In genomic region chr2:78521938-78522337, GRCh38 we compare ENCODE assay signal across 18 cellular contexts.
A peak's percentile ranks its signal among the peaks of the same experiment; 100 is the strongest.
DNase-seq lines count a peak whose midpoint lies in the region; ATAC-seq and TF ChIP-seq lines count a peak whose summit lies in the region.
"Had no signal": no experiment of that assay in that cellular context is flagged by ENCODE, and none has a peak within 500 bp of the region (broad histone marks: within the 10 kb centered on the region; RNA-seq: fewer than 3 reads in every experiment).

No MANE protein-coding gene starts in this region.

- ATAC-seq in GM21390 (IDR thresholded peaks at IDR 0.05; ENCODE audit: unreplicated experiment): no peak
- ATAC-seq: A549; CD8-positive, alpha-beta T cell had no signal

- intact Hi-C loops in left ventricle myocardium inferior (cut with micrococcal nuclease): no loop called here

- H3K9me3 Mint-ChIP-seq in neural crest cell: no peaks in the 10 kb centered on the region

- no peaks in the 10 kb centered on the region for H3K4me1 Mint-ChIP-seq in neural crest cell
- H3K4me1 Mint-ChIP-seq: B cell had no signal

- no peak overlapping the region for H3K4me3 Mint-ChIP-seq in neural crest cell
- H3K4me3 Mint-ChIP-seq: B cell; CD4-positive, alpha-beta T cell; CD8-positive, alpha-beta T cell had no signal

- no peaks in the 10 kb centered on the region for H3K27me3 ChIP-seq in left ventricle myocardium inferior (ENCODE audit: low read depth)
- H3K27me3 ChIP-seq: BLaER1 treated with 17β-estradiol and CSF1 and Interleukin-3, amounts not matched to agents 10 nM and 100 nM had no signal

- H3K36me3 Mint-ChIP-seq in neural crest cell (ENCODE audit: low read depth): no peaks in the 10 kb centered on the region
- H3K36me3 Mint-ChIP-seq: CD8-positive, alpha-beta T cell had no signal

- TF ChIP-seq CTCF in neural crest cell (conservative IDR thresholded peaks at IDR 0.05) (no peak), left ventricle myocardium inferior (IDR thresholded peaks at IDR 0.05; ENCODE audit: borderline replicate concordance) (no peak)

- no peaks in the 10 kb centered on the region for H3K27me3 Mint-ChIP-seq in neural crest cell (ENCODE audit: low read depth)
- H3K27me3 Mint-ChIP-seq: B cell; CD4-positive, alpha-beta T cell had no signal

- DNase-seq in M059J (ENCODE audit: low read depth) (peak; percentile 32), SW480 (ENCODE audit: low spot score) (peak; percentile 82), neural crest cell (ENCODE audit: low read depth, low spot score) (no peak), left ventricle myocardium inferior (no peak), epidermal melanocyte (ENCODE audit: insufficient read length, low spot score) (no peak)
- DNase-seq: AML-193; Caco-2; Calu3; CD4-positive, alpha-beta T cell; CD8-positive, alpha-beta T cell; DMS79 treated with DMSO at 0.1 percent for 48 hours; GF-D8 had no signal

- H3K27ac Mint-ChIP-seq in neural crest cell (ENCODE audit: unreplicated experiment): peak overlapping the region; percentile 88
- H3K27ac Mint-ChIP-seq: B cell; CD4-positive, alpha-beta T cell; CD8-positive, alpha-beta T cell had no signal

- no peaks in the 10 kb centered on the region for H3K36me3 ChIP-seq in left ventricle myocardium inferior
- H3K36me3 ChIP-seq: BLaER1 treated with 17β-estradiol and CSF1 and Interleukin-3, amounts not matched to agents 10 nM and 100 nM had no signal

- H3K27ac ChIP-seq in left ventricle myocardium inferior (replicated peaks): no peak overlapping the region
- H3K27ac ChIP-seq: 22Rv1; A549; BLaER1 treated with 17β-estradiol and CSF1 and Interleukin-3, amounts not matched to agents 10 nM and 100 nM; C4-2B had no signal

- no peaks in the 10 kb centered on the region for H3K4me1 ChIP-seq in left ventricle myocardium inferior
- H3K4me1 ChIP-seq: A549, Caco-2 had no signal

- H3K9me3 ChIP-seq in left ventricle myocardium inferior (replicated peaks): no peaks in the 10 kb centered on the region
- H3K9me3 ChIP-seq: BLaER1 treated with 17β-estradiol and CSF1 and Interleukin-3, amounts not matched to agents 10 nM and 100 nM; Caco-2 had no signal

- no peak overlapping the region for H3K4me3 ChIP-seq in left ventricle myocardium inferior
- H3K4me3 ChIP-seq: A549; BLaER1 treated with 17β-estradiol and CSF1 and Interleukin-3, amounts not matched to agents 10 nM and 100 nM had no signal

Comparison
In these comparisons a context has a peak if more than half of its experiments do, and no peak if none do; other contexts are left out.
1. DNase-seq: peak in M059J (single experiment) and SW480 (single experiment); none in neural crest cell (single experiment), left ventricle myocardium inferior (single experiment) and epidermal melanocyte (single experiment).